In genomic region chr5:41835625-41836024, GRCh38 we compare ENCODE assay signal across 8 cellular contexts. TPM values are rescaled to one million over a fixed set of nuclear protein-coding genes. Genes with fewer than 3 reads are reported as not detected.
A peak's percentile ranks its signal among the peaks of the same experiment; 100 is the strongest.
DNase-seq lines count a peak whose midpoint lies in the region; ATAC-seq and TF ChIP-seq lines count a peak whose summit lies in the region.

No MANE protein-coding gene starts in this region.

- H3K4me1 ChIP-seq in breast epithelium (no peaks in the 10 kb centered on the region), thoracic aorta (ENCODE audit: control insufficient read depth in 1 of 2, low read depth in 2 of 2) (peaks cover 6 to 34% of the 10 kb centered on the region in 2 donors), lower lobe of right lung (no peaks in the 10 kb centered on the region)

- intact Hi-C loops in MCF 10A (cut with micrococcal nuclease) (loop anchor here (2.0 kb wide), 1 partner anchor 41 kb away; no protein-coding TSS in a partner anchor), breast epithelium (cut with DNase I; ENCODE audit: low total_unique reads) (no loop called here), lower lobe of right lung (cut with DNase I) (no loop called here)

- H3K27ac ChIP-seq in breast epithelium = no peak overlapping the region
- peak overlapping the region; percentile 47 to 56 for H3K27ac ChIP-seq in thoracic aorta
- no peak overlapping the region for H3K27ac ChIP-seq in lower lobe of right lung

- DNase-seq in MCF 10A (ENCODE audit: unreplicated experiment) (peak; percentile 70), breast epithelium (ENCODE audit: low spot score in 2 of 2) (no peak), iPS-NIHi11 (ENCODE audit: low spot score) (peak; percentile 27), thoracic aorta (ENCODE audit: low spot score) (peak; percentile 11), SK-N-DZ (ENCODE audit: low spot score) (no peak), lower lobe of right lung (no peak), DMS114 treated with DMSO at 0.1 percent for 48 hours (lab: John Stamatoyannopoulos, UW; ENCODE audit: unreplicated experiment) (no peak)
- peak; percentile 12 for DNase-seq in activated naive CD8-positive, alpha-beta T cell treated with anti-CD3 and anti-CD28 coated beads for 36 hours

- no peak overlapping the region for H3K4me3 ChIP-seq in breast epithelium
- H3K4me3 ChIP-seq in thoracic aorta = no peak overlapping the region
- no peak overlapping the region for H3K4me3 ChIP-seq in lower lobe of right lung

- H3K9me3 Mint-ChIP-seq in MCF 10A (ENCODE audit: unreplicated experiment) = no peaks in the 10 kb centered on the region
- H3K9me3 Mint-ChIP-seq in activated naive CD8-positive, alpha-beta T cell treated with anti-CD3 and anti-CD28 coated beads for 36 hours = no peaks in the 10 kb centered on the region

- no peak for TF ChIP-seq POLR2A in breast epithelium (IDR thresholded peaks at IDR 0.05)

- ATAC-seq in thoracic aorta (ENCODE audit: insufficient number of reproducible peaks, low FRiP score, low read depth) (peak; percentile 83), lower lobe of right lung (no peak)

- CTCF ChIA-PET in MCF 10A (lab: Yijun Ruan, JAX) = interaction anchor here (0.9 to 1.9 kb wide), 3 partner anchors 10 to 222 kb away, joined by 3 to 8 read pairs (median 7); no protein-coding TSS in a partner anchor

- H3K27me3 Mint-ChIP-seq in MCF 10A (ENCODE audit: insufficient read depth, unreplicated experiment) = no peaks in the 10 kb centered on the region
- H3K27me3 Mint-ChIP-seq in activated naive CD8-positive, alpha-beta T cell treated with anti-CD3 and anti-CD28 coated beads for 36 hours = no peaks in the 10 kb centered on the region

- H3K4me1 Mint-ChIP-seq in MCF 10A (ENCODE audit: insufficient read depth, unreplicated experiment) = no peaks in the 10 kb centered on the region
- H3K4me1 Mint-ChIP-seq in activated naive CD8-positive, alpha-beta T cell treated with anti-CD3 and anti-CD28 coated beads for 36 hours = peaks cover 39% of the 10 kb centered on the region

- H3K27me3 ChIP-seq in breast epithelium (no peaks in the 10 kb centered on the region), thoracic aorta (replicated peaks; ENCODE audit: insufficient read depth) (no peaks in the 10 kb centered on the region), lower lobe of right lung (ENCODE audit: low read depth) (no peaks in the 10 kb centered on the region)

- H3K9me3 ChIP-seq in breast epithelium = no peaks in the 10 kb centered on the region
- H3K9me3 ChIP-seq in thoracic aorta = no peaks in the 10 kb centered on the region
- no peaks in the 10 kb centered on the region for H3K9me3 ChIP-seq in lower lobe of right lung

- H3K27ac Mint-ChIP-seq in MCF 10A (ENCODE audit: low read depth, unreplicated experiment) = no peak overlapping the region
- H3K27ac Mint-ChIP-seq in activated naive CD8-positive, alpha-beta T cell treated with anti-CD3 and anti-CD28 coated beads for 36 hours = no peak overlapping the region

- BruUV-seq in MCF 10A (replicated peaks; lab: Mats Ljungman, UMichigan) = no TSS peak

- peaks cover 50% of the 10 kb centered on the region for H3K36me3 Mint-ChIP-seq in MCF 10A (ENCODE audit: insufficient read depth, unreplicated experiment)
- H3K36me3 Mint-ChIP-seq in activated naive CD8-positive, alpha-beta T cell treated with anti-CD3 and anti-CD28 coated beads for 36 hours = peaks cover 59% of the 10 kb centered on the region

- no peaks in the 10 kb centered on the region for H3K36me3 ChIP-seq in breast epithelium
- no peaks in the 10 kb centered on the region for H3K36me3 ChIP-seq in thoracic aorta
- H3K36me3 ChIP-seq in lower lobe of right lung = peaks cover 11% of the 10 kb centered on the region

- TF ChIP-seq CTCF in MCF 10A (IDR thresholded peaks at IDR 0.05; ENCODE audit: unreplicated experiment) = no peak
- no peak for TF ChIP-seq CTCF in breast epithelium (IDR thresholded peaks at IDR 0.05)
- no peak for TF ChIP-seq CTCF in thoracic aorta (IDR thresholded peaks at IDR 0.05)
- no peak for TF ChIP-seq CTCF in lower lobe of right lung (IDR thresholded peaks at IDR 0.05)

- POLR2A ChIA-PET in MCF 10A (lab: Yijun Ruan, JAX) = interaction anchor here (0.7 to 1.2 kb wide), 4 partner anchors 9 to 1000 kb away, joined by 3 to 6 read pairs (median 4); partner anchors contain the start of gene RPL37

- no peak overlapping the region for H3K4me3 Mint-ChIP-seq in MCF 10A (ENCODE audit: unreplicated experiment)
- no peak overlapping the region for H3K4me3 Mint-ChIP-seq in activated naive CD8-positive, alpha-beta T cell treated with anti-CD3 and anti-CD28 coated beads for 36 hours

RNA-seq across cellular contexts. Expression of gene OXCT1, which starts 34.6 kb away (rescaled TPM):
- total RNA-seq in MCF 10A (2022) (47.1 and 48.6 TPM in 2 replicates), breast epithelium (10 to 100 TPM; 19.3 to 49.4 (median 21.8) TPM), thoracic aorta (10 to 100 TPM; 19.6 to 30.6 TPM), lower lobe of right lung (10.2 TPM)
- total RNA-seq in activated naive CD8-positive, alpha-beta T cell treated with anti-CD3 and anti-CD28 coated beads for 36 hours = 10 to 100 TPM; 77.5 to 80.6 TPM
- polyA plus RNA-seq in SK-N-DZ (2014; cell fraction: cytosol; rRNA removed) = 34.4 and 34.9 TPM in 2 replicates
- polyA plus RNA-seq in SK-N-DZ (2014; cell fraction: nucleus; rRNA removed) = 32.9 and 38.0 TPM in 2 replicates

Comparison
In these comparisons a context has a peak if more than half of its experiments do, and no peak if none do; other contexts are left out.
1. DNase-seq: peak in MCF 10A (single experiment), activated naive CD8-positive, alpha-beta T cell treated with anti-CD3 and anti-CD28 coated beads for 36 hours (single experiment), iPS-NIHi11 (single experiment) and thoracic aorta (single experiment); none in breast epithelium (0 of 2), SK-N-DZ (single experiment), lower lobe of right lung (single experiment) and DMS114 treated with DMSO at 0.1 percent for 48 hours (single experiment).
2. H3K27ac ChIP-seq: peak in thoracic aorta (2 of 2); none in breast epithelium (0 of 2) and lower lobe of right lung (single experiment).